ENCODE assay signal across 16 cellular contexts in genomic region chr16:89823087-89823823, GRCh38. TPM values are rescaled to one million over a fixed set of nuclear protein-coding genes. Genes with fewer than 3 reads are reported as not detected.
A peak's percentile ranks its signal among the peaks of the same experiment; 100 is the strongest.
DNase-seq lines count a peak whose midpoint lies in the region; ATAC-seq and TF ChIP-seq lines count a peak whose summit lies in the region.
"Had no signal": no experiment of that assay in that cellular context is flagged by ENCODE, and none has a peak within 500 bp of the region (broad histone marks: within the 10 kb centered on the region; RNA-seq: fewer than 3 reads in every experiment).

No MANE protein-coding gene starts in this region.

- peak overlapping the region; percentile 86 for H3K27ac Mint-ChIP-seq in endodermal cell
- H3K27ac Mint-ChIP-seq: activated T-helper 2 cell treated with anti-CD3 and anti-CD28 coated beads, Interferon-gamma antibody, Interleukin-2, Interleukin-4, amounts not matched to agents 10 μg/mL and 5 μg/mL and 100 μg/mL, durations not matched to agents 14 hours and 24 hours and 36 hours had no signal

- no peak overlapping the region for H3K4me3 ChIP-seq in endodermal cell (ENCODE audit: low read length)
- H3K4me3 ChIP-seq: right atrium auricular region had no signal

- DNase-seq in COR-L47 (lab: John Stamatoyannopoulos, UW) = peak; percentile 95
- peak; percentile 78 for DNase-seq in NCI-H1092 (lab: John Stamatoyannopoulos, UW)
- DNase-seq in NCI-H526 (lab: John Stamatoyannopoulos, UW) = peak; percentile 78 to 87
- peak; percentile 76 for DNase-seq in endodermal cell
- no peak for DNase-seq in DMS 273 treated with DMSO at 0.1 percent for 48 hours (lab: John Stamatoyannopoulos, UW)
- DNase-seq in stimulated activated CD4-positive, alpha-beta T cell treated with anti-CD3 and anti-CD28 coated beads, Interleukin-2, amount 100 ng/mL, for 48 hours = no peak
- DNase-seq: activated CD8-positive, alpha-beta memory T cell treated with anti-CD3 and anti-CD28 coated beads for 24 hours; caudate nucleus; effector memory CD8-positive, alpha-beta T cell had no signal

- no peak for ATAC-seq in HG03196 (IDR thresholded peaks at IDR 0.05; ENCODE audit: unreplicated experiment)
- ATAC-seq in GM18861 (IDR thresholded peaks at IDR 0.05; ENCODE audit: unreplicated experiment) = no peak
- ATAC-seq: effector memory CD8-positive, alpha-beta T cell; Panc1 had no signal

- WGBS in endodermal cell (ENCODE audit: insufficient coverage in 1 of 2, insufficient read length in 1 of 2), 2 experiments = 72 to 73% methylated on average over 7 to 8 of the region's 8 CpGs

- peaks cover 7% of the 10 kb centered on the region for H3K36me3 Mint-ChIP-seq in endodermal cell (ENCODE audit: low read depth)
- H3K36me3 Mint-ChIP-seq: IgD-negative memory B cell had no signal

- H3K9me3 ChIP-seq in endodermal cell (ENCODE audit: control insufficient read depth, low read length) = no peaks in the 10 kb centered on the region
- H3K9me3 ChIP-seq: right atrium auricular region had no signal

- TF ChIP-seq CTCF in endodermal cell (conservative IDR thresholded peaks at IDR 0.05) = no peak

- H3K36me3 ChIP-seq in endodermal cell (ENCODE audit: control insufficient read depth, insufficient read depth, low read length) = no peaks in the 10 kb centered on the region
- H3K36me3 ChIP-seq: right atrium auricular region had no signal

- H3K4me3 Mint-ChIP-seq in endodermal cell = peak overlapping the region; percentile 9

- peaks cover 3% of the 10 kb centered on the region for H3K9me3 Mint-ChIP-seq in endodermal cell
- H3K9me3 Mint-ChIP-seq: activated T-helper 2 cell treated with anti-CD3 and anti-CD28 coated beads, Interferon-gamma antibody, Interleukin-2, Interleukin-4, amounts not matched to agents 10 μg/mL and 5 μg/mL and 100 μg/mL, durations not matched to agents 14 hours and 24 hours and 36 hours; effector memory CD8-positive, alpha-beta T cell; IgD-negative memory B cell had no signal

- no peak overlapping the region for H3K27ac ChIP-seq in endodermal cell (ENCODE audit: low read depth, low read length)
- H3K27ac ChIP-seq: right atrium auricular region, VCaP had no signal

- peaks cover 3% of the 10 kb centered on the region for H3K27me3 Mint-ChIP-seq in endodermal cell (ENCODE audit: insufficient read depth)
- H3K27me3 Mint-ChIP-seq: effector memory CD8-positive, alpha-beta T cell had no signal

- peaks cover 12% of the 10 kb centered on the region for H3K4me1 ChIP-seq in endodermal cell (ENCODE audit: control insufficient read depth, insufficient read depth, low read length)

- H3K27me3 ChIP-seq in endodermal cell (ENCODE audit: control insufficient read depth, insufficient read depth, low read length, poor library complexity, severe bottlenecking) = no peaks in the 10 kb centered on the region
- H3K27me3 ChIP-seq: right atrium auricular region had no signal

- no peak overlapping the region for H3K9ac ChIP-seq in endodermal cell (ENCODE audit: extremely low read depth, low read length, poor library complexity, severe bottlenecking)

- peaks cover 22% of the 10 kb centered on the region for H3K4me1 Mint-ChIP-seq in endodermal cell

RNA-seq across cellular contexts. Expression of gene SPIRE2, which starts 5.0 kb away (rescaled TPM):
- total RNA-seq in endodermal cell = 10 to 100 TPM; 12.8 to 12.9 TPM
- 10.5 TPM for polyA plus RNA-seq in endodermal cell (2013, experiment 1 of 2)
- 7.9 TPM for polyA plus RNA-seq in endodermal cell (2013, experiment 2 of 2)

RNA-seq across cellular contexts. Expression of gene FANCA, which starts 6.8 kb away (rescaled TPM):
- 100 to 1,000 TPM; 131 to 165 TPM for total RNA-seq in endodermal cell
- 79.8 TPM for polyA plus RNA-seq in endodermal cell (2013, experiment 1 of 2)
- 71.3 TPM for polyA plus RNA-seq in endodermal cell (2013, experiment 2 of 2)

RNA-seq across cellular contexts. Expression of gene TCF25, which starts 50.1 kb away (rescaled TPM):
- total RNA-seq in endodermal cell = 100 to 1,000 TPM; 172 to 176 TPM
- 131 TPM for polyA plus RNA-seq in endodermal cell (2013, experiment 1 of 2)
- 130 TPM for polyA plus RNA-seq in endodermal cell (2013, experiment 2 of 2)

Comparison
In these comparisons a context has a peak if more than half of its experiments do, and no peak if none do; other contexts are left out.
1. DNase-seq: peak in COR-L47 (single experiment), NCI-H1092 (single experiment), NCI-H526 (2 of 2) and endodermal cell (single experiment); none in DMS 273 treated with DMSO at 0.1 percent for 48 hours (single experiment) and stimulated activated CD4-positive, alpha-beta T cell treated with anti-CD3 and anti-CD28 coated beads, Interleukin-2, amount 100 ng/mL, for 48 hours (0 of 2).